12 cellular contexts compared by ENCODE assay signal in the genomic region with DNA sequence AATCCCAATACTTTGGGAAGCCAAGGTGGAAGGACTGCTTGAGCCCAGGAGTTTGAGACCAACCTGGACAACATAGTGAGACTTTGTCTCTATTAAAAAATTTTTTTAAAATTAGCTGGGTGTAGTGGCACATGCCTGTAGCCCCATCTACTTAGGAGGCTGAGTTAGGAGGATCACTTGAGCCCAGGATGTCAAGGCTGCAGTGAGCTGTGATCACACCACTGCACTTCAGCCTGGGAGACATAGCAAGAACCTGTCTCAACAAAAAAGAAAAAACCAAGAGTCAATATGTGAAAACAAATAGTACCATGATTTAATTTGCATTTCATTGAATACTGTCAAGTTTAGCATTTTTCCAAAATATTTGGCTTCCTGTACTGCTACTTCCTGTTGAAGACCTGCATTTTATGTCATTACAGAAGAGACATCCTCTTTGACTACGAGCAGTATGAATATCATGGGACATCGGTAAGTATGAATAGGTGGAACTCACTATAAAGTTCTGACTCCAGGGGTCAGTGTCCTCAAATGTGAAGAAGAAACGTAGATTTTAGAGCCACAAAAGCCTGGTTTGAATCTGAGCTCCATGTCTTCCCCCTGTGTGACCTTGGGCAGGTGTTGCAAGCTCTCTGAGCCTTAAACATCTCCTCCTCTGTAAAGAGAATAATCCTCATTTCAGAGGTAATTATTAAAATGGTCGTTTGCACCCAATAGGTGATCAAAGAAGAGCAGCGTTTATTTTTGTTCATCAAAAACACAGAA. TPM values are rescaled to one million over a fixed set of nuclear protein-coding genes. Genes with fewer than 3 reads are reported as not detected.
DNase-seq lines count a peak whose midpoint lies in the region; ATAC-seq, FAIRE-seq and TF ChIP-seq lines count a peak whose summit lies in the region.
"Had no signal": no experiment of that assay in that cellular context is flagged by ENCODE, and none has a peak within 500 bp of the region (broad histone marks: within the 10 kb centered on the region; RNA-seq: fewer than 3 reads in every experiment).

No MANE protein-coding gene starts in this region.

- no peak for FAIRE-seq in GM19239 (lab: Jason Lieb, UNC)

- H3K79me2 ChIP-seq in MM.1S (ENCODE audit: low read length) = no peaks in the 10 kb centered on the region

- POLR2A ChIA-PET in T-cell (lab: Charles Lee) = no interaction called here

- peaks cover 4% of the 10 kb centered on the region for H3K27me3 ChIP-seq in left ventricle myocardium inferior (ENCODE audit: low read depth)
- H3K27me3 ChIP-seq in MM.1S (replicated peaks; ENCODE audit: insufficient read depth, low read length) = no peaks in the 10 kb centered on the region

- no peak overlapping the region for H2AFZ ChIP-seq in MM.1S (ENCODE audit: low read length)

- H3K27ac ChIP-seq in left ventricle myocardium inferior (replicated peaks) (no peak overlapping the region), MM.1S (ENCODE audit: low read length) (no peak overlapping the region)

- peak overlapping the region; percentile 52 to 86 for H3K27ac Mint-ChIP-seq in T-cell
- H3K27ac Mint-ChIP-seq: activated CD8-positive, alpha-beta T cell treated with anti-CD3 and anti-CD28 coated beads, Interleukin-2, amount 10 ng/mL, durations not matched to agents 7 days and 5 days had no signal

- H3K9me3 ChIP-seq in left ventricle myocardium inferior (replicated peaks) = no peaks in the 10 kb centered on the region
- H3K9me3 ChIP-seq in MM.1S (replicated peaks; ENCODE audit: insufficient read depth, low read length) = no peaks in the 10 kb centered on the region

- H3K36me3 Mint-ChIP-seq in T-cell = no peaks in the 10 kb centered on the region

- no peaks in the 10 kb centered on the region for H3K27me3 Mint-ChIP-seq in T-cell
- H3K27me3 Mint-ChIP-seq: central memory CD8-positive, alpha-beta T cell had no signal

- H3K4me1 Mint-ChIP-seq in T-cell = peaks cover 7 to 11% (median 7%) of the 10 kb centered on the region in 3 donors
- H3K4me1 Mint-ChIP-seq: central memory CD8-positive, alpha-beta T cell had no signal

- no peak overlapping the region for H3K4me3 Mint-ChIP-seq in T-cell
- H3K4me3 Mint-ChIP-seq: activated CD8-positive, alpha-beta T cell treated with anti-CD3 and anti-CD28 coated beads, Interleukin-2, amount 10 ng/mL, durations not matched to agents 7 days and 5 days; central memory CD8-positive, alpha-beta T cell had no signal

- no peaks in the 10 kb centered on the region for H3K9me2 ChIP-seq in MM.1S (replicated peaks; ENCODE audit: insufficient read depth, low read length)

- intact Hi-C loops in left ventricle myocardium inferior (cut with micrococcal nuclease) = loop anchor here (5.0 kb wide), 1 partner anchor 137 kb away; no protein-coding TSS in a partner anchor
- intact Hi-C loops in Right ventricle myocardium inferior (cut with DNase I) = loop anchor here (2.0 kb wide), 1 partner anchor 135 kb away; no protein-coding TSS in a partner anchor

- TF ChIP-seq CTCF in left ventricle myocardium inferior (IDR thresholded peaks at IDR 0.05; ENCODE audit: borderline replicate concordance) = peak; percentile 49
- no peak for TF ChIP-seq CTCF in MM.1S (IDR thresholded peaks at IDR 0.05; ENCODE audit: low read length)
- TF ChIP-seq CTCF in GM20000 (IDR thresholded peaks at IDR 0.05; ENCODE audit: extremely low read depth, missing control alignments) = no peak

- H3K9ac ChIP-seq in MM.1S (ENCODE audit: low read length) = no peak overlapping the region

- ATAC-seq in Right ventricle myocardium inferior (no peak), T-cell (replicated peaks in 1 of 4) (peak; percentile 50 to 73 (median 62))
- ATAC-seq: activated CD8-positive, alpha-beta T cell treated with anti-CD3 and anti-CD28 coated beads, Interleukin-2, amount 10 ng/mL, durations not matched to agents 7 days and 5 days; sciatic nerve had no signal

- no peaks in the 10 kb centered on the region for H4K20me1 ChIP-seq in MM.1S (ENCODE audit: insufficient read depth, low read length)

- no peaks in the 10 kb centered on the region for H3K9me3 Mint-ChIP-seq in T-cell
- H3K9me3 Mint-ChIP-seq: central memory CD8-positive, alpha-beta T cell had no signal

- DNase-seq in left ventricle myocardium inferior (no peak), Right ventricle myocardium inferior (ENCODE audit: missing footprints) (no peak), T-cell (peak in 1 of 34 experiments; percentile 16), glomerular endothelial cell (ENCODE audit: extremely low read depth, low read depth, low spot score) (peak; percentile 42), MM.1S (no peak), putamen (ENCODE audit: low spot score) (no peak), GM19239 (ENCODE audit: insufficient read length, low spot score) (no peak), GM20000 (ENCODE audit: low spot score) (no peak)
- DNase-seq: activated CD8-positive, alpha-beta T cell treated with anti-CD3 and anti-CD28 coated beads, Interleukin-2, amount 10 ng/mL, durations not matched to agents 7 days and 5 days; NCI-H1417 treated with DMSO at 0.1 percent for 48 hours had no signal

- H3F3A ChIP-seq in MM.1S (ENCODE audit: insufficient read depth, low read length) = no peaks in the 10 kb centered on the region

- H3K4me3 ChIP-seq in left ventricle myocardium inferior = no peak overlapping the region
- H3K4me3 ChIP-seq in MM.1S (ENCODE audit: low read length) = no peak overlapping the region

- H3K4me2 ChIP-seq in MM.1S (ENCODE audit: low read depth, low read length) = no peak overlapping the region

- no peaks in the 10 kb centered on the region for H3K36me3 ChIP-seq in left ventricle myocardium inferior
- H3K36me3 ChIP-seq in MM.1S (replicated peaks; ENCODE audit: insufficient read depth, low read length) = 0 out of 2 replicates have a peak, but pooled peaks cover 3% of the 10 kb centered on the region

- H3K4me1 ChIP-seq in left ventricle myocardium inferior = no peaks in the 10 kb centered on the region
- no peaks in the 10 kb centered on the region for H3K4me1 ChIP-seq in MM.1S (ENCODE audit: low read length)

- CTCF ChIA-PET in T-cell (lab: Charles Lee) = interaction anchor here (1.0 to 1.3 kb wide), 2 partner anchors 134 kb away, joined by 3 to 10 read pairs; no protein-coding TSS in a partner anchor

RNA-seq across cellular contexts. Expression of gene CDC45, which starts 16.0 kb away (rescaled TPM):
- 0.77 TPM for total RNA-seq in left ventricle myocardium inferior
- 0.76 TPM for total RNA-seq in Right ventricle myocardium inferior
- total RNA-seq in T-cell = 1 to 10 TPM in 4 of 5 donors, under 1 TPM in 1; 0.56 to 2.7 (median 2.2) TPM
- 5.4 and 11.5 TPM in 2 replicates for total RNA-seq in glomerular endothelial cell
- total RNA-seq: sciatic nerve had no signal

RNA-seq across cellular contexts. Expression of gene UFD1, which starts 16.8 kb away (rescaled TPM):
- 41.8 TPM for total RNA-seq in left ventricle myocardium inferior
- 45.8 TPM for total RNA-seq in Right ventricle myocardium inferior
- total RNA-seq in T-cell = 10 to 100 TPM; 52.9 to 85.1 (median 60.0) TPM
- 66.2 and 81.9 TPM in 2 replicates for total RNA-seq in glomerular endothelial cell

RNA-seq across cellular contexts. Expression of gene CLDN5, which starts 28.5 kb away (rescaled TPM):
- 19.5 TPM for total RNA-seq in left ventricle myocardium inferior
- 29.9 TPM for total RNA-seq in Right ventricle myocardium inferior
- under 1 TPM in 4 of 5 donors, not detected in 1; 0.36 to 0.98 (median 0.85) TPM for total RNA-seq in T-cell
- total RNA-seq in glomerular endothelial cell = 1,303 and 1,795 TPM in 2 replicates
- total RNA-seq: activated CD8-positive, alpha-beta T cell treated with anti-CD3 and anti-CD28 coated beads, Interleukin-2, amount 10 ng/mL, durations not matched to agents 7 days and 5 days had no signal

RNA-seq across cellular contexts. Expression of gene C22orf39, which starts 48.2 kb away (rescaled TPM):
- total RNA-seq in left ventricle myocardium inferior (76.2 TPM), Right ventricle myocardium inferior (63.3 TPM), T-cell (10 to 100 TPM; 34.5 to 41.3 (median 40.9) TPM), glomerular endothelial cell (23.4 and 32.3 TPM in 2 replicates)

Comparison
In these comparisons a context has a peak if more than half of its experiments do, and no peak if none do; other contexts are left out.
1. RNA of gene CLDN5, which starts 28.5 kb away (total RNA-seq): 1,303 to 1,795 TPM in glomerular endothelial cell; 29.9 TPM in Right ventricle myocardium inferior (single experiment), 19.5 TPM in left ventricle myocardium inferior (single experiment) and 0.36 to 0.98 TPM in T-cell; every median in the first group is over 10 times any median in the second.